3 cellular contexts compared by ENCODE assay signal in genomic region chr22:48482771-48483170, GRCh38.
TF ChIP-seq lines count a peak whose summit lies in the region.

No MANE protein-coding gene starts in this region.

TF ChIP-seq in HepG2, 621 proteins besides CTCF, POLR2A, EP300 and RAD21 (continues in another document):
- TF ChIP-seq KLF6 (CRISPR knock-in tag; IDR thresholded peaks at IDR 0.05), result no peak
- TF ChIP-seq KLF9 (CRISPR knock-in tag; IDR thresholded peaks at IDR 0.05; ENCODE audit: low read depth), result no peak
- TF ChIP-seq SETDB1 (CRISPR knock-in tag; IDR thresholded peaks at IDR 0.05; ENCODE audit: borderline replicate concordance), result no peak
- TF ChIP-seq USF2 (IDR thresholded peaks at IDR 0.05; ENCODE audit: low read depth, low read length), result peak; percentile 50; the same call in 1 of the 2 replicates
- TF ChIP-seq USF2 (CRISPR knock-in tag; IDR thresholded peaks at IDR 0.05; ENCODE audit: borderline replicate concordance), result no peak
- TF ChIP-seq RAD51 (IDR thresholded peaks at IDR 0.05; ENCODE audit: borderline replicate concordance), result peak; percentile 91
- TF ChIP-seq PRDM10 (CRISPR knock-in tag; IDR thresholded peaks at IDR 0.05; ENCODE audit: low read depth), result no peak
- TF ChIP-seq AHR (CRISPR knock-in tag; IDR thresholded peaks at IDR 0.05), result no peak
- TF ChIP-seq ETV5 (CRISPR knock-in tag; IDR thresholded peaks at IDR 0.05; ENCODE audit: borderline replicate concordance), result no peak
- no peak for TF ChIP-seq ZBTB46 (CRISPR knock-in tag; IDR thresholded peaks at IDR 0.05; ENCODE audit: borderline replicate concordance)
- TF ChIP-seq ZNF749 (CRISPR knock-in tag; IDR thresholded peaks at IDR 0.05; ENCODE audit: borderline replicate concordance), result no peak

TF ChIP-seq in GM12878, 131 proteins besides CTCF, POLR2A, EP300 and RAD21:
- TF ChIP-seq PAX8 (IDR thresholded peaks at IDR 0.05) (no peak), EZH2 (IDR thresholded peaks at IDR 0.05; ENCODE audit: borderline replicate concordance, control insufficient read depth, low read depth, low read length) (no peak), SPI1 (IDR thresholded peaks at IDR 0.05; ENCODE audit: borderline replicate concordance, insufficient read depth, low read depth, low read length) (no peak), TCF3 (IDR thresholded peaks at IDR 0.05; ENCODE audit: borderline replicate concordance, insufficient read depth, low read depth, low read length) (no peak), RAD51 (IDR thresholded peaks at IDR 0.05) (peak; percentile 33; the same call in 1 of the 2 replicates), ZNF384 (IDR thresholded peaks at IDR 0.05; ENCODE audit: borderline replicate concordance, low read depth, low read length) (no peak)

TF ChIP-seq in H1, 55 proteins besides CTCF, POLR2A, EP300 and RAD21:
- no peak for TF ChIP-seq POU5F1 (IDR thresholded peaks at IDR 0.05; ENCODE audit: low read depth, low read length)
- no peak for TF ChIP-seq EZH2 (IDR thresholded peaks at IDR 0.05; ENCODE audit: low read depth, low read length, severe bottlenecking)
- no peak for TF ChIP-seq MAFK (IDR thresholded peaks at IDR 0.05; ENCODE audit: low read depth, low read length)
- TF ChIP-seq SIN3A (conservative IDR thresholded peaks at IDR 0.05 in 1 of 2, IDR thresholded peaks at IDR 0.05 in 1 of 2; ENCODE audit: low read depth in 1 of 2, low read length in 2 of 2), result no peak
- TF ChIP-seq CHD7 (IDR thresholded peaks at IDR 0.05; ENCODE audit: insufficient replicate concordance, low read length), result no peak
- no peak for TF ChIP-seq CHD2 (IDR thresholded peaks at IDR 0.05; ENCODE audit: low read length)
- TF ChIP-seq ZNF274 (IDR thresholded peaks at IDR 0.05; ENCODE audit: borderline replicate concordance, extremely low read depth, low read length), result no peak
- TF ChIP-seq KDM1A (IDR thresholded peaks at IDR 0.05; ENCODE audit: borderline replicate concordance, low read length), result no peak
- no peak for TF ChIP-seq SP1 (IDR thresholded peaks at IDR 0.05; ENCODE audit: low read depth, low read length)
- no peak for TF ChIP-seq SRF (IDR thresholded peaks at IDR 0.05; ENCODE audit: low read depth, low read length)
- TF ChIP-seq KDM4A (IDR thresholded peaks at IDR 0.05; ENCODE audit: low read depth, low read length, severe bottlenecking), result no peak
- TF ChIP-seq RXRA (IDR thresholded peaks at IDR 0.05; ENCODE audit: insufficient read depth, low read depth, low read length), result no peak
- TF ChIP-seq BCL11A (IDR thresholded peaks at IDR 0.05; ENCODE audit: low read depth in 2 of 2, low read length in 2 of 2), result no peak
- no peak for TF ChIP-seq HDAC6 (IDR thresholded peaks at IDR 0.05; ENCODE audit: low read depth, low read length)
- TF ChIP-seq TAF1 (IDR thresholded peaks at IDR 0.05; ENCODE audit: low read depth, low read length), result no peak
- no peak for TF ChIP-seq SIRT6 (IDR thresholded peaks at IDR 0.05; ENCODE audit: low read length)
- no peak for TF ChIP-seq TCF12 (IDR thresholded peaks at IDR 0.05; ENCODE audit: low read depth, low read length)
- no peak for TF ChIP-seq HDAC2 (IDR thresholded peaks at IDR 0.05; ENCODE audit: borderline replicate concordance in 1 of 2, low read depth in 2 of 2, low read length in 2 of 2)
